ENCODE assay signal across 1 cellular context in the genomic region with DNA sequence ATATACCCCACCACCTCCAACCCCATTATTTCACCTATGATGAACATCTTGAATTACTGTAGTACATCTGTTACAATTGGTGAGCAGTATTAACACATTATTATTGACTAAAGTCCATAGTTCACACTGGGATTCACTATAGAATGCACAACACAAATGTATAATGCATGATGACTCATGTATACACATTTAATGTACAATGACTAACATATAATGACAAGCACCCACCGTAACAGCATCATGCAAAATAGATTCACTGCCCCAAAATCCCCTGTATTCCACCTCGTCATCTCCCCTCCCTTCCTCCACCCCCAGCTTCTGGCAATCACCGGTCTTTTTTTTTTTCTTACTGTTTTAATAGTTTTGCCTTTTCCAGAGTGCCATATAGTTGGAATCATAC.
TF ChIP-seq lines count a peak whose summit lies in the region.

No MANE protein-coding gene starts in this region.

TF ChIP-seq in GM12878, 131 proteins besides CTCF, POLR2A, EP300 and RAD21 (continued from another document):
- TF ChIP-seq, protein P1, sequence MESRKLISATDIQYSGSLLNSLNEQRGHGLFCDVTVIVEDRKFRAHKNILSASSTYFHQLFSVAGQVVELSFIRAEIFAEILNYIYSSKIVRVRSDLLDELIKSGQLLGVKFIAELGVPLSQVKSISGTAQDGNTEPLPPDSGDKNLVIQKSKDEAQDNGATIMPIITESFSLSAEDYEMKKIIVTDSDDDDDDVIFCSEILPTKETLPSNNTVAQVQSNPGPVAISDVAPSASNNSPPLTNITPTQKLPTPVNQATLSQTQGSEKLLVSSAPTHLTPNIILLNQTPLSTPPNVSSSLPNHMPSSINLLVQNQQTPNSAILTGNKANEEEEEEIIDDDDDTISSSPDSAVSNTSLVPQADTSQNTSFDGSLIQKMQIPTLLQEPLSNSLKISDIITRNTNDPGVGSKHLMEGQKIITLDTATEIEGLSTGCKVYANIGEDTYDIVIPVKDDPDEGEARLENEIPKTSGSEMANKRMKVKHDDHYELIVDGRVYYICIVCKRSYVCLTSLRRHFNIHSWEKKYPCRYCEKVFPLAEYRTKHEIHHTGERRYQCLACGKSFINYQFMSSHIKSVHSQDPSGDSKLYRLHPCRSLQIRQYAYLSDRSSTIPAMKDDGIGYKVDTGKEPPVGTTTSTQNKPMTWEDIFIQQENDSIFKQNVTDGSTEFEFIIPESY (IDR thresholded peaks at IDR 0.05): no peak
- TF ChIP-seq CBX3 (IDR thresholded peaks at IDR 0.05; ENCODE audit: borderline replicate concordance, low read depth): no peak
- TF ChIP-seq MYC (IDR thresholded peaks at IDR 0.05; ENCODE audit: insufficient read depth, insufficient read length, insufficient replicate concordance, low read length, severe bottlenecking): no peak
- no peak for TF ChIP-seq LARP7 (IDR thresholded peaks at IDR 0.05)
- no peak for TF ChIP-seq CHD4 (IDR thresholded peaks at IDR 0.05)
- no peak for TF ChIP-seq NRF1 (conservative IDR thresholded peaks at IDR 0.05; ENCODE audit: low read depth, low read length)
- no peak for TF ChIP-seq HDAC2 (IDR thresholded peaks at IDR 0.05)
- no peak for TF ChIP-seq KAT2A (conservative IDR thresholded peaks at IDR 0.05; ENCODE audit: control insufficient read depth, low read depth, low read length)
- TF ChIP-seq, protein P2, sequence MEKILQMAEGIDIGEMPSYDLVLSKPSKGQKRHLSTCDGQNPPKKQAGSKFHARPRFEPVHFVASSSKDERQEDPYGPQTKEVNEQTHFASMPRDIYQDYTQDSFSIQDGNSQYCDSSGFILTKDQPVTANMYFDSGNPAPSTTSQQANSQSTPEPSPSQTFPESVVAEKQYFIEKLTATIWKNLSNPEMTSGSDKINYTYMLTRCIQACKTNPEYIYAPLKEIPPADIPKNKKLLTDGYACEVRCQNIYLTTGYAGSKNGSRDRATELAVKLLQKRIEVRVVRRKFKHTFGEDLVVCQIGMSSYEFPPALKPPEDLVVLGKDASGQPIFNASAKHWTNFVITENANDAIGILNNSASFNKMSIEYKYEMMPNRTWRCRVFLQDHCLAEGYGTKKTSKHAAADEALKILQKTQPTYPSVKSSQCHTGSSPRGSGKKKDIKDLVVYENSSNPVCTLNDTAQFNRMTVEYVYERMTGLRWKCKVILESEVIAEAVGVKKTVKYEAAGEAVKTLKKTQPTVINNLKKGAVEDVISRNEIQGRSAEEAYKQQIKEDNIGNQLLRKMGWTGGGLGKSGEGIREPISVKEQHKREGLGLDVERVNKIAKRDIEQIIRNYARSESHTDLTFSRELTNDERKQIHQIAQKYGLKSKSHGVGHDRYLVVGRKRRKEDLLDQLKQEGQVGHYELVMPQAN (conservative IDR thresholded peaks at IDR 0.05): no peak
- 0 out of 2 replicates have a peak, but pooled peaks have one; percentile 23 for TF ChIP-seq JUND (IDR thresholded peaks at IDR 0.05; ENCODE audit: low read depth, low read length)
- no peak for TF ChIP-seq SIN3A (IDR thresholded peaks at IDR 0.05; ENCODE audit: low read depth, low read length)
- no peak for TF ChIP-seq MTA3 (IDR thresholded peaks at IDR 0.05; ENCODE audit: borderline replicate concordance, low read length)
- no peak for TF ChIP-seq SMAD1 (IDR thresholded peaks at IDR 0.05; ENCODE audit: low read depth, partially characterized antibody)
- peak; percentile 39; the same call in 1 of the 2 replicates for TF ChIP-seq TBL1XR1 (IDR thresholded peaks at IDR 0.05; ENCODE audit: low read depth, low read length)
- no peak for TF ChIP-seq POLR2AphosphoS2 (IDR thresholded peaks at IDR 0.05; ENCODE audit: low read depth, low read length)
- TF ChIP-seq, protein P3, sequence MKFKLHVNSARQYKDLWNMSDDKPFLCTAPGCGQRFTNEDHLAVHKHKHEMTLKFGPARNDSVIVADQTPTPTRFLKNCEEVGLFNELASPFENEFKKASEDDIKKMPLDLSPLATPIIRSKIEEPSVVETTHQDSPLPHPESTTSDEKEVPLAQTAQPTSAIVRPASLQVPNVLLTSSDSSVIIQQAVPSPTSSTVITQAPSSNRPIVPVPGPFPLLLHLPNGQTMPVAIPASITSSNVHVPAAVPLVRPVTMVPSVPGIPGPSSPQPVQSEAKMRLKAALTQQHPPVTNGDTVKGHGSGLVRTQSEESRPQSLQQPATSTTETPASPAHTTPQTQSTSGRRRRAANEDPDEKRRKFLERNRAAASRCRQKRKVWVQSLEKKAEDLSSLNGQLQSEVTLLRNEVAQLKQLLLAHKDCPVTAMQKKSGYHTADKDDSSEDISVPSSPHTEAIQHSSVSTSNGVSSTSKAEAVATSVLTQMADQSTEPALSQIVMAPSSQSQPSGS (IDR thresholded peaks at IDR 0.05; ENCODE audit: low read length): no peak
- TF ChIP-seq EZH2 (IDR thresholded peaks at IDR 0.05; ENCODE audit: borderline replicate concordance, control insufficient read depth, low read depth, low read length): no peak
- 0 out of 2 replicates have a peak, but pooled peaks have one; percentile 29 for TF ChIP-seq IKZF1 (conservative IDR thresholded peaks at IDR 0.05)
- TF ChIP-seq IKZF2 (IDR thresholded peaks at IDR 0.05): peak in 1 of 2 experiments; percentile 55
- TF ChIP-seq, protein P4, sequence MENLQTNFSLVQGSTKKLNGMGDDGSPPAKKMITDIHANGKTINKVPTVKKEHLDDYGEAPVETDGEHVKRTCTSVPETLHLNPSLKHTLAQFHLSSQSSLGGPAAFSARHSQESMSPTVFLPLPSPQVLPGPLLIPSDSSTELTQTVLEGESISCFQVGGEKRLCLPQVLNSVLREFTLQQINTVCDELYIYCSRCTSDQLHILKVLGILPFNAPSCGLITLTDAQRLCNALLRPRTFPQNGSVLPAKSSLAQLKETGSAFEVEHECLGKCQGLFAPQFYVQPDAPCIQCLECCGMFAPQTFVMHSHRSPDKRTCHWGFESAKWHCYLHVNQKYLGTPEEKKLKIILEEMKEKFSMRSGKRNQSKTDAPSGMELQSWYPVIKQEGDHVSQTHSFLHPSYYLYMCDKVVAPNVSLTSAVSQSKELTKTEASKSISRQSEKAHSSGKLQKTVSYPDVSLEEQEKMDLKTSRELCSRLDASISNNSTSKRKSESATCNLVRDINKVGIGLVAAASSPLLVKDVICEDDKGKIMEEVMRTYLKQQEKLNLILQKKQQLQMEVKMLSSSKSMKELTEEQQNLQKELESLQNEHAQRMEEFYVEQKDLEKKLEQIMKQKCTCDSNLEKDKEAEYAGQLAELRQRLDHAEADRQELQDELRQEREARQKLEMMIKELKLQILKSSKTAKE (IDR thresholded peaks at IDR 0.05; ENCODE audit: low read depth, poor library complexity, severe bottlenecking): no peak
- TF ChIP-seq CHD2 (IDR thresholded peaks at IDR 0.05; ENCODE audit: borderline replicate concordance, low read depth, low read length): 0 out of 2 replicates have a peak, but pooled peaks have one; percentile 44
- no peak for TF ChIP-seq GATAD2B (conservative IDR thresholded peaks at IDR 0.05; ENCODE audit: low read depth)
- no peak for TF ChIP-seq HDAC6 (IDR thresholded peaks at IDR 0.05; ENCODE audit: unreplicated experiment)
- no peak for TF ChIP-seq PML (IDR thresholded peaks at IDR 0.05; ENCODE audit: low read length)
- TF ChIP-seq NFIC (IDR thresholded peaks at IDR 0.05; ENCODE audit: low read depth, low read length): no peak
- TF ChIP-seq, protein P5, sequence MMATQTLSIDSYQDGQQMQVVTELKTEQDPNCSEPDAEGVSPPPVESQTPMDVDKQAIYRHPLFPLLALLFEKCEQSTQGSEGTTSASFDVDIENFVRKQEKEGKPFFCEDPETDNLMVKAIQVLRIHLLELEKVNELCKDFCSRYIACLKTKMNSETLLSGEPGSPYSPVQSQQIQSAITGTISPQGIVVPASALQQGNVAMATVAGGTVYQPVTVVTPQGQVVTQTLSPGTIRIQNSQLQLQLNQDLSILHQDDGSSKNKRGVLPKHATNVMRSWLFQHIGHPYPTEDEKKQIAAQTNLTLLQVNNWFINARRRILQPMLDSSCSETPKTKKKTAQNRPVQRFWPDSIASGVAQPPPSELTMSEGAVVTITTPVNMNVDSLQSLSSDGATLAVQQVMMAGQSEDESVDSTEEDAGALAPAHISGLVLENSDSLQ (IDR thresholded peaks at IDR 0.05): no peak
- TF ChIP-seq SMARCA5 (IDR thresholded peaks at IDR 0.05): no peak
- TF ChIP-seq, protein P6, sequence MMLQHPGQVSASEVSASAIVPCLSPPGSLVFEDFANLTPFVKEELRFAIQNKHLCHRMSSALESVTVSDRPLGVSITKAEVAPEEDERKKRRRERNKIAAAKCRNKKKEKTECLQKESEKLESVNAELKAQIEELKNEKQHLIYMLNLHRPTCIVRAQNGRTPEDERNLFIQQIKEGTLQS (IDR thresholded peaks at IDR 0.05; ENCODE audit: borderline replicate concordance, extremely low read depth, low read depth, low read length): no peak
- TF ChIP-seq STAT1 (conservative IDR thresholded peaks at IDR 0.05): no peak
- TF ChIP-seq, protein P7, sequence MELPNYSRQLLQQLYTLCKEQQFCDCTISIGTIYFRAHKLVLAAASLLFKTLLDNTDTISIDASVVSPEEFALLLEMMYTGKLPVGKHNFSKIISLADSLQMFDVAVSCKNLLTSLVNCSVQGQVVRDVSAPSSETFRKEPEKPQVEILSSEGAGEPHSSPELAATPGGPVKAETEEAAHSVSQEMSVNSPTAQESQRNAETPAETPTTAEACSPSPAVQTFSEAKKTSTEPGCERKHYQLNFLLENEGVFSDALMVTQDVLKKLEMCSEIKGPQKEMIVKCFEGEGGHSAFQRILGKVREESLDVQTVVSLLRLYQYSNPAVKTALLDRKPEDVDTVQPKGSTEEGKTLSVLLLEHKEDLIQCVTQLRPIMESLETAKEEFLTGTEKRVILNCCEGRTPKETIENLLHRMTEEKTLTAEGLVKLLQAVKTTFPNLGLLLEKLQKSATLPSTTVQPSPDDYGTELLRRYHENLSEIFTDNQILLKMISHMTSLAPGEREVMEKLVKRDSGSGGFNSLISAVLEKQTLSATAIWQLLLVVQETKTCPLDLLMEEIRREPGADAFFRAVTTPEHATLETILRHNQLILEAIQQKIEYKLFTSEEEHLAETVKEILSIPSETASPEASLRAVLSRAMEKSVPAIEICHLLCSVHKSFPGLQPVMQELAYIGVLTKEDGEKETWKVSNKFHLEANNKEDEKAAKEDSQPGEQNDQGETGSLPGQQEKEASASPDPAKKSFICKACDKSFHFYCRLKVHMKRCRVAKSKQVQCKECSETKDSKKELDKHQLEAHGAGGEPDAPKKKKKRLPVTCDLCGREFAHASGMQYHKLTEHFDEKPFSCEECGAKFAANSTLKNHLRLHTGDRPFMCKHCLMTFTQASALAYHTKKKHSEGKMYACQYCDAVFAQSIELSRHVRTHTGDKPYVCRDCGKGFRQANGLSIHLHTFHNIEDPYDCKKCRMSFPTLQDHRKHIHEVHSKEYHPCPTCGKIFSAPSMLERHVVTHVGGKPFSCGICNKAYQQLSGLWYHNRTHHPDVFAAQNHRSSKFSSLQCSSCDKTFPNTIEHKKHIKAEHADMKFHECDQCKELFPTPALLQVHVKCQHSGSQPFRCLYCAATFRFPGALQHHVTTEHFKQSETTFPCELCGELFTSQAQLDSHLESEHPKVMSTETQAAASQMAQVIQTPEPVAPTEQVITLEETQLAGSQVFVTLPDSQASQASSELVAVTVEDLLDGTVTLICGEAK (IDR thresholded peaks at IDR 0.05; ENCODE audit: borderline replicate concordance): no peak
- no peak for TF ChIP-seq CREB1 (IDR thresholded peaks at IDR 0.05; ENCODE audit: low read depth)
- TF ChIP-seq, protein P8, sequence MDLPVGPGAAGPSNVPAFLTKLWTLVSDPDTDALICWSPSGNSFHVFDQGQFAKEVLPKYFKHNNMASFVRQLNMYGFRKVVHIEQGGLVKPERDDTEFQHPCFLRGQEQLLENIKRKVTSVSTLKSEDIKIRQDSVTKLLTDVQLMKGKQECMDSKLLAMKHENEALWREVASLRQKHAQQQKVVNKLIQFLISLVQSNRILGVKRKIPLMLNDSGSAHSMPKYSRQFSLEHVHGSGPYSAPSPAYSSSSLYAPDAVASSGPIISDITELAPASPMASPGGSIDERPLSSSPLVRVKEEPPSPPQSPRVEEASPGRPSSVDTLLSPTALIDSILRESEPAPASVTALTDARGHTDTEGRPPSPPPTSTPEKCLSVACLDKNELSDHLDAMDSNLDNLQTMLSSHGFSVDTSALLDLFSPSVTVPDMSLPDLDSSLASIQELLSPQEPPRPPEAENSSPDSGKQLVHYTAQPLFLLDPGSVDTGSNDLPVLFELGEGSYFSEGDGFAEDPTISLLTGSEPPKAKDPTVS (IDR thresholded peaks at IDR 0.05; ENCODE audit: low read depth, low read length): no peak
- TF ChIP-seq MTA2 (IDR thresholded peaks at IDR 0.05; ENCODE audit: low read depth): peak; percentile 72; the same call in 1 of the 2 replicates
- TF ChIP-seq, protein P9, sequence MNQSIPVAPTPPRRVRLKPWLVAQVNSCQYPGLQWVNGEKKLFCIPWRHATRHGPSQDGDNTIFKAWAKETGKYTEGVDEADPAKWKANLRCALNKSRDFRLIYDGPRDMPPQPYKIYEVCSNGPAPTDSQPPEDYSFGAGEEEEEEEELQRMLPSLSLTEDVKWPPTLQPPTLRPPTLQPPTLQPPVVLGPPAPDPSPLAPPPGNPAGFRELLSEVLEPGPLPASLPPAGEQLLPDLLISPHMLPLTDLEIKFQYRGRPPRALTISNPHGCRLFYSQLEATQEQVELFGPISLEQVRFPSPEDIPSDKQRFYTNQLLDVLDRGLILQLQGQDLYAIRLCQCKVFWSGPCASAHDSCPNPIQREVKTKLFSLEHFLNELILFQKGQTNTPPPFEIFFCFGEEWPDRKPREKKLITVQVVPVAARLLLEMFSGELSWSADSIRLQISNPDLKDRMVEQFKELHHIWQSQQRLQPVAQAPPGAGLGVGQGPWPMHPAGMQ (IDR thresholded peaks at IDR 0.05; ENCODE audit: borderline replicate concordance): no peak
- TF ChIP-seq KLF5 (IDR thresholded peaks at IDR 0.05; ENCODE audit: partially characterized antibody): no peak
- TF ChIP-seq KDM1A (IDR thresholded peaks at IDR 0.05; ENCODE audit: borderline replicate concordance): no peak
- TF ChIP-seq, protein P10, sequence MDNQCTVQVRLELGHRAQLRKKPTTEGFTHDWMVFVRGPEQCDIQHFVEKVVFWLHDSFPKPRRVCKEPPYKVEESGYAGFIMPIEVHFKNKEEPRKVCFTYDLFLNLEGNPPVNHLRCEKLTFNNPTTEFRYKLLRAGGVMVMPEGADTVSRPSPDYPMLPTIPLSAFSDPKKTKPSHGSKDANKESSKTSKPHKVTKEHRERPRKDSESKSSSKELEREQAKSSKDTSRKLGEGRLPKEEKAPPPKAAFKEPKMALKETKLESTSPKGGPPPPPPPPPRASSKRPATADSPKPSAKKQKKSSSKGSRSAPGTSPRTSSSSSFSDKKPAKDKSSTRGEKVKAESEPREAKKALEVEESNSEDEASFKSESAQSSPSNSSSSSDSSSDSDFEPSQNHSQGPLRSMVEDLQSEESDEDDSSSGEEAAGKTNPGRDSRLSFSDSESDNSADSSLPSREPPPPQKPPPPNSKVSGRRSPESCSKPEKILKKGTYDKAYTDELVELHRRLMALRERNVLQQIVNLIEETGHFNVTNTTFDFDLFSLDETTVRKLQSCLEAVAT (IDR thresholded peaks at IDR 0.05): no peak
- no peak for TF ChIP-seq PAX8 (IDR thresholded peaks at IDR 0.05)
- no peak for TF ChIP-seq HDGF (IDR thresholded peaks at IDR 0.05)
- no peak for TF ChIP-seq ZNF217 (IDR thresholded peaks at IDR 0.05)
- 0 out of 2 replicates have a peak, but pooled peaks have one; percentile 21 for TF ChIP-seq MEF2A (IDR thresholded peaks at IDR 0.05; ENCODE audit: insufficient read depth, low read depth, low read length)
